8 cellular contexts compared by ENCODE assay signal in genomic region chr22:38201371-38201717, GRCh38. TPM values are rescaled to one million over a fixed set of nuclear protein-coding genes. Genes with fewer than 3 reads are reported as not detected.
DNase-seq lines count a peak whose midpoint lies in the region; ATAC-seq, FAIRE-seq and TF ChIP-seq lines count a peak whose summit lies in the region.

No MANE protein-coding gene starts in this region.

- intact Hi-C loops in activated B cell treated with CpG ODN at 0.5 μM for 24 hours (cut with micrococcal nuclease): loop anchor here (1.0 to 10.0 kb wide), 6 partner anchors 20 to 371 kb away; partner anchors contain the start of genes DMC1, PICK1 and PLA2G6
- intact Hi-C loops in left ventricle myocardium inferior (cut with micrococcal nuclease): no loop called here

- H3K27me3 ChIP-seq in H7 (ENCODE audit: control insufficient read depth, insufficient read depth, low read length) (peaks cover 12% of the 10 kb centered on the region), left ventricle myocardium inferior (ENCODE audit: low read depth) (no peaks in the 10 kb centered on the region), small intestine (ENCODE audit: control insufficient read depth in 2 of 2, insufficient read depth in 2 of 2, low read length in 2 of 2) (no peaks in the 10 kb centered on the region)

- no peak for TF ChIP-seq CTCF in activated B cell treated with CpG ODN at 0.5 μM for 24 hours (IDR thresholded peaks at IDR 0.05)
- TF ChIP-seq CTCF in left ventricle myocardium inferior (IDR thresholded peaks at IDR 0.05; ENCODE audit: borderline replicate concordance): no peak

- H3K9me3 ChIP-seq in left ventricle myocardium inferior (replicated peaks): no peaks in the 10 kb centered on the region
- H3K9me3 ChIP-seq in small intestine (ENCODE audit: control insufficient read depth, low read depth): no peaks in the 10 kb centered on the region

- no peaks in the 10 kb centered on the region for H3K36me3 Mint-ChIP-seq in activated B cell treated with CpG ODN at 0.5 μM for 24 hours (ENCODE audit: low read depth)

- CTCF ChIA-PET in activated B cell treated with CpG ODN at 0.5 μM for 24 hours (lab: Charles Lee): interaction anchor here (0.9 to 1.1 kb wide), 2 partner anchors 39 to 86 kb away, joined by 3 read pairs; no protein-coding TSS in a partner anchor

- H3K4me3 ChIP-seq in H7 (ENCODE audit: insufficient read depth, low read depth, low read length): peak overlapping the region; percentile 43
- H3K4me3 ChIP-seq in left ventricle myocardium inferior: peak overlapping the region; percentile 83
- peak overlapping the region in 1 of 2 donors; percentile 84 for H3K4me3 ChIP-seq in small intestine (ENCODE audit: low read depth in 1 of 2, low read length in 2 of 2)

- H3K4me1 ChIP-seq in left ventricle myocardium inferior (peaks cover 42% of the 10 kb centered on the region), small intestine (ENCODE audit: control insufficient read depth in 2 of 2, insufficient read depth in 1 of 2, low read depth in 1 of 2, low read length in 1 of 2) (peaks cover 0 to 5% of the 10 kb centered on the region in 2 donors)

- H3K4me3 Mint-ChIP-seq in activated B cell treated with CpG ODN at 0.5 μM for 24 hours: peak overlapping the region; percentile 83

- H3K27ac ChIP-seq in left ventricle myocardium inferior (replicated peaks) (peak overlapping the region; percentile 97), small intestine (ENCODE audit: low read depth in 1 of 2, low read length in 1 of 2) (peak overlapping the region; percentile 78 to 81)

- no peaks in the 10 kb centered on the region for H3K9me3 Mint-ChIP-seq in activated B cell treated with CpG ODN at 0.5 μM for 24 hours

- H3K4me1 Mint-ChIP-seq in activated B cell treated with CpG ODN at 0.5 μM for 24 hours: peaks cover 51% of the 10 kb centered on the region

- FAIRE-seq in small intestine (lab: Jason Lieb, UNC): no peak

- H3K36me3 ChIP-seq in H7 (replicated peaks; ENCODE audit: control insufficient read depth, insufficient read depth, low read length) (no peaks in the 10 kb centered on the region), left ventricle myocardium inferior (no peaks in the 10 kb centered on the region), small intestine (ENCODE audit: control insufficient read depth in 2 of 2, insufficient read depth in 2 of 2, low read length in 2 of 2) (no peaks in the 10 kb centered on the region)

- no peaks in the 10 kb centered on the region for H3K27me3 Mint-ChIP-seq in activated B cell treated with CpG ODN at 0.5 μM for 24 hours

- POLR2A ChIA-PET in activated B cell treated with CpG ODN at 0.5 μM for 24 hours (lab: Charles Lee): interaction anchor here (0.7 to 1.7 kb wide), 7 partner anchors 12 to 149 kb away, joined by 3 to 11 read pairs (median 5); partner anchors contain the start of gene PLA2G6

- no peak for DNase-seq in H7
- DNase-seq in activated B cell treated with CpG ODN at 0.5 μM for 24 hours: no peak
- DNase-seq in left ventricle myocardium inferior: no peak
- no peak for DNase-seq in small intestine
- no peak for DNase-seq in stimulated activated CD4-positive, alpha-beta T cell treated with anti-CD3 and anti-CD28 coated beads, Interleukin-12 subunit alpha, Interleukin-12 subunit beta, amount 100 ng/mL, for 4 hours
- no peak for DNase-seq in NCI-H345 (lab: John Stamatoyannopoulos, UW)
- no peak for DNase-seq in NCI-H1694 (lab: John Stamatoyannopoulos, UW)

- H3K27ac Mint-ChIP-seq in activated B cell treated with CpG ODN at 0.5 μM for 24 hours: peak overlapping the region; percentile 20

- no peak for ATAC-seq in activated B cell treated with CpG ODN at 0.5 μM for 24 hours (ENCODE audit: low read depth)
- ATAC-seq in GM18867 (IDR thresholded peaks at IDR 0.05; ENCODE audit: unreplicated experiment): no peak

- WGBS in small intestine, 3 donors: 14 to 24% (median 20%) methylated on average over 8 of the region's 8 CpGs

RNA-seq across cellular contexts. Expression of gene MAFF, which starts 0.5 kb away (rescaled TPM):
- 2.6 and 5.3 TPM in 2 replicates for total RNA-seq in H7 (2014; rRNA removed; shearing (Covaris generic))
- 2.3 and 4.5 TPM in 2 replicates for total RNA-seq in activated B cell treated with CpG ODN at 0.5 μM for 24 hours
- 4.7 TPM for total RNA-seq in left ventricle myocardium inferior
- polyA plus RNA-seq in small intestine: 10 to 100 TPM in 2 of 3 donors, 1 to 10 TPM in 1; 9.6 to 26.5 (median 17.2) TPM

RNA-seq across cellular contexts. Expression of gene PLA2G6, which starts 19.7 kb away (rescaled TPM):
- total RNA-seq in H7 (2014; rRNA removed; shearing (Covaris generic)): 23.4 and 49.6 TPM in 2 replicates
- total RNA-seq in activated B cell treated with CpG ODN at 0.5 μM for 24 hours (53.0 and 64.0 TPM in 2 replicates), left ventricle myocardium inferior (14.1 TPM)
- 10 to 100 TPM; 13.8 to 27.1 (median 21.6) TPM for polyA plus RNA-seq in small intestine
